In the genomic region with DNA sequence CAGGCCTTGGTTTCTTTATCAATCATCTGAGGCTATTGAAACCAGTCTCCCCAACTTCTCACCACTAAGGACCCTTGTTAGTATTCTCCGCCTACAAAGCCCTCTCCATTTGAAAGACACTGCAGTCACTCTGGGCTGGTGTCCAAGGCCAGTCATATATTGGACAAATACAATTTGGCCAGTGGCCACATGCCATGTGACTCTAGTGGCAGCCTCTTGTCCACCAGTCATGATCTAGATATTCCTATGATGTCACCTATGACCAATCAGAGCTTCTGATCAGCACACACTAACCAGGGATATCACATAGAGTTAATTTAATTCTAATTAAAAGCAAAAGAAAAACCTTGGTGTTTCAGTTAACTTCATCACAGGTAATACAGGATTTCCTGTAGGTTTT, we compare ENCODE assay signal across 10 cellular contexts.
DNase-seq lines count a peak whose midpoint lies in the region; ATAC-seq and TF ChIP-seq lines count a peak whose summit lies in the region.
"Had no signal": no experiment of that assay in that cellular context is flagged by ENCODE, and none has a peak within 500 bp of the region (broad histone marks: within the 10 kb centered on the region; RNA-seq: fewer than 3 reads in every experiment).

No MANE protein-coding gene starts in this region.

- no peaks in the 10 kb centered on the region for H3K27me3 ChIP-seq in lung (ENCODE audit: control insufficient read depth, insufficient read depth)

- ATAC-seq in lung (ENCODE audit: insufficient read depth, low FRiP score) (no peak), HG03521 (IDR thresholded peaks at IDR 0.05; ENCODE audit: unreplicated experiment) (no peak), GM19324 (IDR thresholded peaks at IDR 0.05; ENCODE audit: low FRiP score, unreplicated experiment) (no peak)

- H3K36me3 ChIP-seq in lung (ENCODE audit: control insufficient read depth in 2 of 2, insufficient read depth in 2 of 2, low read length in 2 of 2), result no peaks in the 10 kb centered on the region

- no peak for TF ChIP-seq CTCF in lung (IDR thresholded peaks at IDR 0.05; ENCODE audit: control extremely low read depth, extremely low read depth)

- H3K4me3 ChIP-seq in lung, result no peak overlapping the region

- DNase-seq in Ammon's horn (ENCODE audit: low spot score), result peak; percentile 56
- peak; percentile 85 for DNase-seq in NCI-H1092 (lab: John Stamatoyannopoulos, UW)
- DNase-seq in astrocyte of the hippocampus (ENCODE audit: low read depth, low spot score), result peak; percentile 67
- DNase-seq in lung (ENCODE audit: low spot score), result peak; percentile 49
- no peak for DNase-seq in GM19240 (ENCODE audit: insufficient read length, low spot score)
- DNase-seq in CD1c-positive myeloid dendritic cell (ENCODE audit: extremely low spot score), result no peak
- DNase-seq: activated naive CD4-positive, alpha-beta T cell treated with Interleukin-2 at 50 U/mL for 16 hours; H7 had no signal

- WGBS in lung, 2 donors, result 91% methylated on average over 1 of the region's 1 CpG

- no peaks in the 10 kb centered on the region for H3K9me3 ChIP-seq in lung (ENCODE audit: control insufficient read depth in 2 of 2, insufficient read depth in 1 of 2, low read length in 1 of 2)

- no peak overlapping the region for H3K27ac ChIP-seq in lung (ENCODE audit: low read depth in 1 of 2, low read length in 1 of 2)

- no peaks in the 10 kb centered on the region for H3K4me1 ChIP-seq in lung (ENCODE audit: control insufficient read depth in 2 of 2, insufficient read depth in 2 of 2, low read length in 2 of 2)

Comparison
In these comparisons a context has a peak if more than half of its experiments do, and no peak if none do; other contexts are left out.
1. DNase-seq: peak in Ammon's horn (single experiment), NCI-H1092 (single experiment), astrocyte of the hippocampus (single experiment) and lung (single experiment); none in GM19240 (single experiment) and CD1c-positive myeloid dendritic cell (single experiment).